Comparison of ENCODE assay signal across 8 cellular contexts in the genomic region with DNA sequence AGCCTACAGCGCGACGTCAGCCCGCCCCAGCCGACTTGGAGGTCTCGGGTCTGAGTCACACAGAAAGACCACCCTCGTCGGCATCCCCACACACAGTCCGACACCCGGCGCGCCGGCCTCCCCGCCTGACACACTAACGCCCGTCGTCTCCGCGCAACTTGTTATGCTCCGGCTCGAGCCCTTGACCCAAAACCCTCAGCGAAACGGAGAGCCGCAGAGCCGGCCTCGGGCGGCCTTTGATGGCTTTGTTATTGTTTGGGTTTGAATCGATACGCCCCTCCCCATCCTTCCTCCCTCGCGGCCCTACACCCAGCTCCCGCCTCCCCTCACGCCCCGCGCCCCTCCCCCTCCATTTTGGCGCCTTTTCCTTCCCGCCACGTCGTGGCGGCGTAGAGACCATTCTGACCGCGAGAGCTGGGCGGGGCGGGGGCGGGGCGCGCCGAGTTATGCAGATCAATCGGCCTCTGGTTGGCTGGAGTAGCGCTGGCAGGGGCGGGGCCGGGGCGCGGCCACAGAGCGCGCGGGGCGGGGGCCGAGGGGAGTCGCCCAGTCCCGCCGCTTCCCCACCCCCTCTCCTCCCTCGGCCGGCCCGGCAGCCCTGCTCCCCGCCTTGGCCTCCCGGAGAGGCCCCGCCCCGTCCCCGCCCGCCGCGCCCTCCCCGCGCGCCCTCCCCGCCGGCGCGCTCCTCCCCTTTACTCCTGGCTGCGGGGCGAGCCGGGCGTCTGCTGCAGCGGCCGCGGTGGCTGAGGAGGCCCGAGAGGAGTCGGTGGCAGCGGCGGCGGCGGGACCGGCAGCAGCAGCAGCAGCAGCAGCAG. TPM values are rescaled to one million over a fixed set of nuclear protein-coding genes. Genes with fewer than 3 reads are reported as not detected.
DNase-seq lines count a peak whose midpoint lies in the region; ATAC-seq and TF ChIP-seq lines count a peak whose summit lies in the region.

A gene (plus strand): TSS at position 695 of the 815 bp plus-strand sequence. CDS start 424 bp downstream, outside the sequence.

- DNase-seq in GOT3 (lab: John Stamatoyannopoulos, UW) (peak; percentile 93), LoVo (ENCODE audit: low spot score) (peak; percentile 97), fibroblast of peridontal ligament (ENCODE audit: extremely low read depth) (peak; percentile 94)
- DNase-seq in activated T-helper 9 cell treated with anti-CD3 and anti-CD28 coated beads, Interleukin-2, amount 50 U/mL, for 16 hours (ENCODE audit: low read depth): peak; percentile 100
- peak; percentile 96 for DNase-seq in natural killer cell treated with Interleukin-12 subunit alpha and Interleukin-12 subunit beta and Interleukin-15 and Interleukin-18, amount 100 ng/mL, for 72 hours (ENCODE audit: low spot score)
- DNase-seq in stimulated activated naive CD4-positive, alpha-beta T cell treated with Interleukin-2 at 50 U/mL for 16 hours (lab: John Stamatoyannopoulos, UW): peak; percentile 100

- no peak for TF ChIP-seq CTCF in DOHH2 (IDR thresholded peaks at IDR 0.05; ENCODE audit: low read depth, low read length, poor library complexity, severe bottlenecking)

- no peaks in the 10 kb centered on the region for H3K9me3 Mint-ChIP-seq in natural killer cell treated with Interleukin-12 subunit alpha and Interleukin-12 subunit beta and Interleukin-15 and Interleukin-18, amount 100 ng/mL, for 72 hours

- peak; percentile 93 to 94 for ATAC-seq in natural killer cell treated with Interleukin-12 subunit alpha and Interleukin-12 subunit beta and Interleukin-15 and Interleukin-18, amount 100 ng/mL, for 72 hours

- peak; percentile 60 for TF ChIP-seq POLR2A in Raji (IDR thresholded peaks at IDR 0.05; ENCODE audit: insufficient read depth, low read depth, low read length)

- H3K4me3 Mint-ChIP-seq in natural killer cell treated with Interleukin-12 subunit alpha and Interleukin-12 subunit beta and Interleukin-15 and Interleukin-18, amount 100 ng/mL, for 72 hours: peak within 1 kb of the TSS; percentile 98

- peak within 1 kb of the TSS; percentile 94 for H3K4me2 ChIP-seq in DOHH2 (ENCODE audit: low read length)

- peaks cover 44% of the 10 kb centered on the region for H3K36me3 ChIP-seq in DOHH2 (ENCODE audit: control insufficient read depth, low read length)

- H3K9me3 ChIP-seq in DOHH2 (ENCODE audit: control insufficient read depth, insufficient read depth, low read length): no peaks in the 10 kb centered on the region

- peaks cover 16% of the 10 kb centered on the region for H4K20me1 ChIP-seq in DOHH2 (ENCODE audit: control insufficient read depth, insufficient read depth, low read depth, low read length)

- peaks cover 39 to 45% of the 10 kb centered on the region in 2 donors for H3K4me1 Mint-ChIP-seq in natural killer cell treated with Interleukin-12 subunit alpha and Interleukin-12 subunit beta and Interleukin-15 and Interleukin-18, amount 100 ng/mL, for 72 hours (ENCODE audit: low read depth in 2 of 2)

- H3K27me3 Mint-ChIP-seq in natural killer cell treated with Interleukin-12 subunit alpha and Interleukin-12 subunit beta and Interleukin-15 and Interleukin-18, amount 100 ng/mL, for 72 hours: no peaks in the 10 kb centered on the region

- no peaks in the 10 kb centered on the region for H3K9me2 ChIP-seq in DOHH2 (replicated peaks; ENCODE audit: control insufficient read depth, low read length)

- H3K27ac ChIP-seq in DOHH2 (ENCODE audit: low read depth, low read length): peak within 1 kb of the TSS; percentile 63

- H3K27ac Mint-ChIP-seq in natural killer cell treated with Interleukin-12 subunit alpha and Interleukin-12 subunit beta and Interleukin-15 and Interleukin-18, amount 100 ng/mL, for 72 hours: peak within 1 kb of the TSS; percentile 99

- no peaks in the 10 kb centered on the region for H3K27me3 ChIP-seq in DOHH2 (ENCODE audit: control insufficient read depth, low read length)

- peaks cover 15% of the 10 kb centered on the region for H3F3A ChIP-seq in DOHH2 (ENCODE audit: control insufficient read depth, insufficient read depth)

- peaks cover 22% of the 10 kb centered on the region for H3K4me1 ChIP-seq in DOHH2 (ENCODE audit: control insufficient read depth, low read length)

- H3K36me3 Mint-ChIP-seq in natural killer cell treated with Interleukin-12 subunit alpha and Interleukin-12 subunit beta and Interleukin-15 and Interleukin-18, amount 100 ng/mL, for 72 hours: peaks cover 33% of the 10 kb centered on the region

- peaks cover 33% of the 10 kb centered on the region for H3K79me2 ChIP-seq in DOHH2 (ENCODE audit: control insufficient read depth, low read length)

- peak within 1 kb of the TSS; percentile 89 for H3K4me3 ChIP-seq in DOHH2 (ENCODE audit: low read length)

RNA-seq across cellular contexts. Expression of the gene that starts here (rescaled TPM):
- 100 to 1,000 TPM; 511 to 723 TPM for total RNA-seq in natural killer cell treated with Interleukin-12 subunit alpha and Interleukin-12 subunit beta and Interleukin-15 and Interleukin-18, amount 100 ng/mL, for 72 hours

Comparison
In these comparisons a context has a peak if more than half of its experiments do, and no peak if none do; other contexts are left out.
1. Peak in every context shown above with its lines: DNase-seq, ATAC-seq, H3K4me3 ChIP-seq and H3K27ac ChIP-seq.